In genomic region chr1:107965112-107965991, GRCh38 we compare ENCODE assay signal across 8 cellular contexts. TPM values are rescaled to one million over a fixed set of nuclear protein-coding genes. Genes with fewer than 3 reads are reported as not detected.
A peak's percentile ranks its signal among the peaks of the same experiment; 100 is the strongest.
DNase-seq lines count a peak whose midpoint lies in the region; ATAC-seq and TF ChIP-seq lines count a peak whose summit lies in the region.

TSS of gene VAV3 (minus strand) at chr1:107965180. CDS start at chr1:107964869, 311 bp downstream.

- POLR2A ChIA-PET in activated CD4-positive, alpha-beta T cell treated with anti-CD3 and anti-CD28 coated beads for 36 hours (lab: Charles Lee) = no interaction called here

- peaks cover 23% of the 10 kb centered on the region for H3K4me1 Mint-ChIP-seq in activated CD4-positive, alpha-beta T cell treated with anti-CD3 and anti-CD28 coated beads for 36 hours

- DNase-seq in NCI-H2171 (lab: John Stamatoyannopoulos, UW) (peak; percentile 81), coronary artery (ENCODE audit: low spot score) (peak; percentile 71), kidney epithelial cell (ENCODE audit: low read depth) (peak; percentile 39), middle frontal gyrus (ENCODE audit: extremely low spot score, low spot score) (no peak)
- DNase-seq in activated CD4-positive, alpha-beta T cell treated with anti-CD3 and anti-CD28 coated beads for 36 hours = peak; percentile 78
- DNase-seq in stimulated activated CD4-positive, alpha-beta T cell treated with anti-CD3 and anti-CD28 coated beads, Interleukin-12 subunit alpha, Interleukin-12 subunit beta, amount 100 ng/mL, for 4 hours = peak; percentile 66

- H3K27me3 Mint-ChIP-seq in activated CD4-positive, alpha-beta T cell treated with anti-CD3 and anti-CD28 coated beads for 36 hours = no peaks in the 10 kb centered on the region

- no peaks in the 10 kb centered on the region for H3K36me3 ChIP-seq in kidney epithelial cell (ENCODE audit: control insufficient read depth, insufficient read depth, low read length)

- H3K27ac ChIP-seq in coronary artery = peak within 1 kb of the TSS; percentile 27 to 73

- TF ChIP-seq CTCF in GM12875 (IDR thresholded peaks at IDR 0.05; ENCODE audit: borderline replicate concordance, insufficient read depth, low read depth, low read length) (0 out of 2 replicates have a peak, but pooled peaks have one; percentile 12), coronary artery (IDR thresholded peaks at IDR 0.05) (no peak), kidney epithelial cell (IDR thresholded peaks at IDR 0.05; ENCODE audit: insufficient read depth, low read length, poor library complexity, severe bottlenecking) (no peak)

- intact Hi-C loops in activated CD4-positive, alpha-beta T cell treated with anti-CD3 and anti-CD28 coated beads for 36 hours (cut with DNase I, micrococcal nuclease) = loop anchor here (1.0 to 10.0 kb wide), 6 partner anchors 69 to 911 kb away; partner anchors contain the start of genes PRMT6 (in 1 of the 2) and SLC25A24 (in 1 of the 2)

- H3K4me3 ChIP-seq in GM12875 (ENCODE audit: low read depth, low read length) (peak within 1 kb of the TSS; percentile 37), coronary artery (peak within 1 kb of the TSS; percentile 74), kidney epithelial cell (ENCODE audit: low read depth, low read length) (peak within 1 kb of the TSS; percentile 57)

- ATAC-seq in activated CD4-positive, alpha-beta T cell treated with anti-CD3 and anti-CD28 coated beads for 36 hours = peak; percentile 45
- no peak for ATAC-seq in GM19328 (IDR thresholded peaks at IDR 0.05; ENCODE audit: unreplicated experiment)

- CTCF ChIA-PET in activated CD4-positive, alpha-beta T cell treated with anti-CD3 and anti-CD28 coated beads for 36 hours (lab: Charles Lee) = interaction anchor here (0.6 to 1.7 kb wide), 14 partner anchors 9 to 684 kb away, joined by 3 to 13 read pairs (median 3); no protein-coding TSS in a partner anchor

- no peaks in the 10 kb centered on the region for H3K36me3 Mint-ChIP-seq in activated CD4-positive, alpha-beta T cell treated with anti-CD3 and anti-CD28 coated beads for 36 hours (ENCODE audit: low read depth)

- H3K4me3 Mint-ChIP-seq in activated CD4-positive, alpha-beta T cell treated with anti-CD3 and anti-CD28 coated beads for 36 hours = peak within 1 kb of the TSS; percentile 84

- peak within 1 kb of the TSS; percentile 89 for H3K27ac Mint-ChIP-seq in activated CD4-positive, alpha-beta T cell treated with anti-CD3 and anti-CD28 coated beads for 36 hours

- H3K9me3 Mint-ChIP-seq in activated CD4-positive, alpha-beta T cell treated with anti-CD3 and anti-CD28 coated beads for 36 hours (ENCODE audit: low read depth) = no peaks in the 10 kb centered on the region

- H3K27me3 ChIP-seq in kidney epithelial cell (ENCODE audit: control insufficient read depth, insufficient read depth, low read length) = no peaks in the 10 kb centered on the region

RNA-seq across cellular contexts. Expression of gene VAV3, which starts in this region (rescaled TPM):
- 1 to 10 TPM; 1.3 to 1.9 TPM for total RNA-seq in activated CD4-positive, alpha-beta T cell treated with anti-CD3 and anti-CD28 coated beads for 36 hours
- total RNA-seq in kidney epithelial cell = 4.8 and 8.8 TPM in 2 replicates
